In genomic region chr7:92811158-92811557, GRCh38 we compare ENCODE assay signal across 17 cellular contexts. TPM values are rescaled to one million over a fixed set of nuclear protein-coding genes. Genes with fewer than 3 reads are reported as not detected.
DNase-seq lines count a peak whose midpoint lies in the region; ATAC-seq and TF ChIP-seq lines count a peak whose summit lies in the region.
"Had no signal": no experiment of that assay in that cellular context is flagged by ENCODE, and none has a peak within 500 bp of the region (broad histone marks: within the 10 kb centered on the region; RNA-seq: fewer than 3 reads in every experiment).

No MANE protein-coding gene starts in this region.

- H3K9me3 Mint-ChIP-seq in MCF 10A (ENCODE audit: unreplicated experiment), result peaks cover 9% of the 10 kb centered on the region
- H3K9me3 Mint-ChIP-seq in activated naive CD8-positive, alpha-beta T cell treated with anti-CD3 and anti-CD28 coated beads, Interleukin-2, amount 50 U/mL, for 24 hours, result no peaks in the 10 kb centered on the region
- H3K9me3 Mint-ChIP-seq in naive thymus-derived CD8-positive, alpha-beta T cell, result peaks cover 0 to 9% (median 6%) of the 10 kb centered on the region in 9 donors

- H3K4me1 ChIP-seq in breast epithelium (no peaks in the 10 kb centered on the region), OCI-LY7 (ENCODE audit: insufficient read depth, low read length, poor library complexity, severe bottlenecking) (peaks cover 82% of the 10 kb centered on the region), urinary bladder (ENCODE audit: insufficient read depth) (no peaks in the 10 kb centered on the region)

- H3K36me3 Mint-ChIP-seq in MCF 10A (ENCODE audit: insufficient read depth, unreplicated experiment), result peaks cover 5% of the 10 kb centered on the region
- H3K36me3 Mint-ChIP-seq in activated naive CD8-positive, alpha-beta T cell treated with anti-CD3 and anti-CD28 coated beads, Interleukin-2, amount 50 U/mL, for 24 hours (ENCODE audit: low read depth), result peaks cover 43% of the 10 kb centered on the region
- H3K36me3 Mint-ChIP-seq in naive thymus-derived CD8-positive, alpha-beta T cell, result peaks cover 8 to 9% (median 9%) of the 10 kb centered on the region in 3 donors

- peaks cover 0 to 4% of the 10 kb centered on the region in 2 donors for H3K9me3 ChIP-seq in breast epithelium
- peaks cover 10% of the 10 kb centered on the region for H3K9me3 ChIP-seq in OCI-LY7 (ENCODE audit: low read length)
- H3K9me3 ChIP-seq: upper lobe of right lung had no signal

- no peak overlapping the region for H3K4me2 ChIP-seq in OCI-LY7 (ENCODE audit: low read length)

- H3K36me3 ChIP-seq in breast epithelium (no peaks in the 10 kb centered on the region), OCI-LY7 (ENCODE audit: insufficient read depth, low read length) (peaks cover 30% of the 10 kb centered on the region), urinary bladder (ENCODE audit: insufficient read depth) (no peaks in the 10 kb centered on the region)
- H3K36me3 ChIP-seq: left ventricle myocardium inferior, upper lobe of right lung had no signal

- TF ChIP-seq CTCF in MCF 10A (IDR thresholded peaks at IDR 0.05; ENCODE audit: unreplicated experiment) (no peak), breast epithelium (IDR thresholded peaks at IDR 0.05) (no peak), OCI-LY7 (conservative IDR thresholded peaks at IDR 0.05; ENCODE audit: low read length) (no peak)

- peaks cover 41% of the 10 kb centered on the region for H3K4me1 Mint-ChIP-seq in MCF 10A (ENCODE audit: insufficient read depth, unreplicated experiment)
- peaks cover 91% of the 10 kb centered on the region for H3K4me1 Mint-ChIP-seq in activated naive CD8-positive, alpha-beta T cell treated with anti-CD3 and anti-CD28 coated beads, Interleukin-2, amount 50 U/mL, for 24 hours
- peaks cover 17 to 61% (median 43%) of the 10 kb centered on the region in 4 donors for H3K4me1 Mint-ChIP-seq in naive thymus-derived CD8-positive, alpha-beta T cell

- no peak for ATAC-seq in activated naive CD8-positive, alpha-beta T cell treated with anti-CD3 and anti-CD28 coated beads, Interleukin-2, amount 50 U/mL, for 24 hours
- ATAC-seq in HG03175 (IDR thresholded peaks at IDR 0.05; ENCODE audit: unreplicated experiment), result no peak
- ATAC-seq in naive thymus-derived CD8-positive, alpha-beta T cell, result no peak
- ATAC-seq: sciatic nerve, upper lobe of right lung had no signal

- H3K27ac ChIP-seq in breast epithelium (no peak overlapping the region), OCI-LY7 (ENCODE audit: low read depth, low read length, poor library complexity, severe bottlenecking) (peak overlapping the region; percentile 100), urinary bladder (ENCODE audit: low read depth) (peak overlapping the region; percentile 18)
- H3K27ac ChIP-seq: upper lobe of right lung had no signal

- no peaks in the 10 kb centered on the region for H4K20me1 ChIP-seq in OCI-LY7 (ENCODE audit: insufficient read depth, low read length)

- H3K27ac Mint-ChIP-seq in MCF 10A (ENCODE audit: low read depth, unreplicated experiment), result peak overlapping the region; percentile 27
- peak overlapping the region; percentile 97 for H3K27ac Mint-ChIP-seq in activated naive CD8-positive, alpha-beta T cell treated with anti-CD3 and anti-CD28 coated beads, Interleukin-2, amount 50 U/mL, for 24 hours
- H3K27ac Mint-ChIP-seq in naive thymus-derived CD8-positive, alpha-beta T cell, result no peak overlapping the region

- peaks cover 87% of the 10 kb centered on the region for H3K79me2 ChIP-seq in OCI-LY7 (ENCODE audit: insufficient read depth, low read depth, low read length)

- H2AFZ ChIP-seq in OCI-LY7 (ENCODE audit: low read length), result no peak overlapping the region

- WGBS in urinary bladder, result 90% methylated on average over 6 of the region's 6 CpGs

- H3K4me3 ChIP-seq in breast epithelium (no peak overlapping the region), OCI-LY7 (ENCODE audit: low read depth, low read length, poor library complexity, severe bottlenecking) (no peak overlapping the region), urinary bladder (ENCODE audit: low read depth, low read length) (no peak overlapping the region)
- H3K4me3 ChIP-seq: left ventricle myocardium inferior, upper lobe of right lung had no signal

- no peak overlapping the region for H3K4me3 Mint-ChIP-seq in MCF 10A (ENCODE audit: unreplicated experiment)
- peak overlapping the region; percentile 22 for H3K4me3 Mint-ChIP-seq in activated naive CD8-positive, alpha-beta T cell treated with anti-CD3 and anti-CD28 coated beads, Interleukin-2, amount 50 U/mL, for 24 hours
- no peak overlapping the region for H3K4me3 Mint-ChIP-seq in naive thymus-derived CD8-positive, alpha-beta T cell

- H3K27me3 Mint-ChIP-seq in MCF 10A (ENCODE audit: insufficient read depth, unreplicated experiment), result no peaks in the 10 kb centered on the region
- H3K27me3 Mint-ChIP-seq in activated naive CD8-positive, alpha-beta T cell treated with anti-CD3 and anti-CD28 coated beads, Interleukin-2, amount 50 U/mL, for 24 hours, result no peaks in the 10 kb centered on the region
- no peaks in the 10 kb centered on the region for H3K27me3 Mint-ChIP-seq in naive thymus-derived CD8-positive, alpha-beta T cell
- H3K27me3 Mint-ChIP-seq: CD4-positive, alpha-beta memory T cell; IgD-negative memory B cell had no signal

- BruUV-seq in MCF 10A (replicated peaks; lab: Mats Ljungman, UMichigan) (no TSS peak), OCI-LY7 (replicated peaks; lab: Mats Ljungman, UMichigan) (no TSS peak)

- H3K9me2 ChIP-seq in OCI-LY7 (ENCODE audit: insufficient read depth, low read length), result no peaks in the 10 kb centered on the region

- CTCF ChIA-PET in MCF 10A (lab: Yijun Ruan, JAX) (interaction anchor here (0.6 kb wide), 1 partner anchor 684 kb away, joined by 3 read pairs; no protein-coding TSS in a partner anchor), OCI-LY7 (lab: Charles Lee; ENCODE audit: unreplicated experiment) (no interaction called here)

- DNase-seq in MCF 10A (ENCODE audit: unreplicated experiment) (no peak), breast epithelium (ENCODE audit: low spot score in 2 of 2) (no peak), OCI-LY7 (ENCODE audit: low spot score) (no peak)
- no peak for DNase-seq in activated naive CD8-positive, alpha-beta T cell treated with anti-CD3 and anti-CD28 coated beads, Interleukin-2, amount 50 U/mL, for 24 hours
- DNase-seq in activated CD4-positive, CD25-positive, alpha-beta regulatory T cell (lab: John Stamatoyannopoulos, UW), result no peak
- no peak for DNase-seq in naive thymus-derived CD8-positive, alpha-beta T cell
- DNase-seq: activated T-cell treated with anti-CD3 and anti-CD28 coated beads for 4 hours; CD4-positive, alpha-beta memory T cell; effector CD8-positive, alpha-beta T cell; left ventricle myocardium inferior; NCI-H1092 treated with DMSO at 0.1 percent for 48 hours; NCI-H526; upper lobe of right lung had no signal

- no peaks in the 10 kb centered on the region for H3K27me3 ChIP-seq in breast epithelium
- H3K27me3 ChIP-seq: upper lobe of right lung had no signal

- POLR2A ChIA-PET in MCF 10A (lab: Yijun Ruan, JAX), result no interaction called here
- POLR2A ChIA-PET in OCI-LY7 (lab: Charles Lee), result interaction anchor here (0.7 to 1.6 kb wide), 5 partner anchors 10 to 283 kb away, joined by 3 to 6 read pairs (median 4); partner anchors contain the start of genes PEX1 and RBM48
- POLR2A ChIA-PET in naive thymus-derived CD8-positive, alpha-beta T cell (lab: Charles Lee), result interaction anchor here (1.1 kb wide), 1 partner anchor 23 kb away, joined by 3 read pairs; no protein-coding TSS in a partner anchor

- TF ChIP-seq POLR2A in breast epithelium (IDR thresholded peaks at IDR 0.05), result no peak

- intact Hi-C loops in MCF 10A (cut with micrococcal nuclease), result no loop called here
- intact Hi-C loops in breast epithelium (cut with DNase I; ENCODE audit: low total_unique reads), result no loop called here
- intact Hi-C loops in OCI-LY7 (cut with micrococcal nuclease; ENCODE audit: unreplicated experiment), result loop anchor here (10.0 kb wide), 1 partner anchor 1254 kb away; no protein-coding TSS in a partner anchor

RNA-seq across cellular contexts. Expression of gene CDK6, which starts 25.2 kb away (rescaled TPM):
- 89.8 and 124 TPM in 2 replicates for total RNA-seq in MCF 10A (2022)
- 10 to 100 TPM; 12.8 to 26.2 (median 23.6) TPM for total RNA-seq in breast epithelium
- total RNA-seq in OCI-LY7 (2014; rRNA removed; shearing (Covaris generic)), result 43.6 and 44.1 TPM in 2 replicates
- 35.5 and 45.4 TPM in 2 replicates for total RNA-seq in OCI-LY7 (2022)
- 120 TPM for total RNA-seq in urinary bladder
- 5.0 TPM for polyA plus RNA-seq in urinary bladder
- 10 to 100 TPM; 12.4 to 12.9 TPM for total RNA-seq in naive thymus-derived CD8-positive, alpha-beta T cell
- 10 to 100 TPM; 10.1 to 29.4 (median 17.7) TPM for polyA plus RNA-seq in naive thymus-derived CD8-positive, alpha-beta T cell

Comparison
In these comparisons a context has a peak if more than half of its experiments do, and no peak if none do; other contexts are left out.
1. H3K27ac Mint-ChIP-seq: peak in MCF 10A (single experiment) and activated naive CD8-positive, alpha-beta T cell treated with anti-CD3 and anti-CD28 coated beads, Interleukin-2, amount 50 U/mL, for 24 hours (single experiment); none in naive thymus-derived CD8-positive, alpha-beta T cell (0 of 10).
2. H3K27ac ChIP-seq: peak in OCI-LY7 (single experiment) and urinary bladder (single experiment); none in breast epithelium (0 of 2).